Comparison of ENCODE assay signal across 16 cellular contexts in genomic region chr3:49266410-49267170, GRCh38. TPM values are rescaled to one million over a fixed set of nuclear protein-coding genes. Genes with fewer than 3 reads are reported as not detected.
DNase-seq lines count a peak whose midpoint lies in the region; ATAC-seq lines count a peak whose summit lies in the region.
"Had no signal": no experiment of that assay in that cellular context is flagged by ENCODE, and none has a peak within 500 bp of the region (broad histone marks: within the 10 kb centered on the region; RNA-seq: fewer than 3 reads in every experiment).

No MANE protein-coding gene starts in this region.

- no peaks in the 10 kb centered on the region for H3K4me1 Mint-ChIP-seq in activated CD4-positive, alpha-beta memory T cell treated with anti-CD3 and anti-CD28 coated beads for 36 hours (ENCODE audit: low read depth)
- H3K4me1 Mint-ChIP-seq: activated naive CD8-positive, alpha-beta T cell treated with anti-CD3 and anti-CD28 coated beads, Interleukin-2, amount 10 ng/mL, durations not matched to agents 7 days and 5 days had no signal

- ATAC-seq in Right ventricle myocardium inferior (peak; percentile 48), left ventricle myocardium superior (peak; percentile 39), sciatic nerve (peak; percentile 38)
- ATAC-seq: pancreas had no signal

- DNase-seq in Right ventricle myocardium inferior (ENCODE audit: missing footprints) (no peak), cardiac septum (ENCODE audit: low spot score) (no peak), left ventricle myocardium superior (no peak), sciatic nerve (ENCODE audit: low spot score) (no peak), RKO (ENCODE audit: low spot score) (no peak), T-helper 1 cell (no peak)
- DNase-seq in activated CD4-positive, alpha-beta memory T cell treated with anti-CD3 and anti-CD28 coated beads for 36 hours = no peak
- DNase-seq in activated effector memory CD4-positive, alpha-beta T cell treated with Interleukin-2 at 50 U/mL for 16 hours = no peak
- DNase-seq: activated CD4-positive, CD25-positive, alpha-beta regulatory T cell; activated CD8-positive, alpha-beta memory T cell treated with anti-CD3 and anti-CD28 coated beads, Interleukin-2, amount 50 U/mL, for 4 hours; activated naive CD8-positive, alpha-beta T cell treated with anti-CD3 and anti-CD28 coated beads, Interleukin-2, amount 10 ng/mL, durations not matched to agents 7 days and 5 days; mesendoderm; MV-4-11; NCI-H82; pancreas; stimulated activated naive CD4-positive, alpha-beta T cell had no signal

- peaks cover 4% of the 10 kb centered on the region for H3K36me3 Mint-ChIP-seq in activated CD4-positive, alpha-beta memory T cell treated with anti-CD3 and anti-CD28 coated beads for 36 hours

- no peak overlapping the region for H3K27ac Mint-ChIP-seq in activated CD4-positive, alpha-beta memory T cell treated with anti-CD3 and anti-CD28 coated beads for 36 hours
- H3K27ac Mint-ChIP-seq: activated naive CD8-positive, alpha-beta T cell treated with anti-CD3 and anti-CD28 coated beads, Interleukin-2, amount 10 ng/mL, durations not matched to agents 7 days and 5 days had no signal

- CTCF ChIA-PET in activated CD4-positive, alpha-beta memory T cell treated with anti-CD3 and anti-CD28 coated beads for 36 hours (lab: Charles Lee) = no interaction called here

- no peaks in the 10 kb centered on the region for H3K27me3 Mint-ChIP-seq in activated CD4-positive, alpha-beta memory T cell treated with anti-CD3 and anti-CD28 coated beads for 36 hours
- H3K27me3 Mint-ChIP-seq: activated naive CD8-positive, alpha-beta T cell treated with anti-CD3 and anti-CD28 coated beads, Interleukin-2, amount 10 ng/mL, durations not matched to agents 7 days and 5 days had no signal

- intact Hi-C loops in Right ventricle myocardium inferior (cut with DNase I) = no loop called here
- intact Hi-C loops in cardiac septum (cut with DNase I) = no loop called here
- intact Hi-C loops in left ventricle myocardium superior (cut with micrococcal nuclease) = no loop called here
- intact Hi-C loops in sciatic nerve (cut with DNase I) = no loop called here
- intact Hi-C loops in activated CD4-positive, alpha-beta memory T cell treated with anti-CD3 and anti-CD28 coated beads for 36 hours (cut with micrococcal nuclease) = no loop called here

- H3K9me3 Mint-ChIP-seq in activated CD4-positive, alpha-beta memory T cell treated with anti-CD3 and anti-CD28 coated beads for 36 hours = no peaks in the 10 kb centered on the region
- H3K9me3 Mint-ChIP-seq: activated naive CD8-positive, alpha-beta T cell treated with anti-CD3 and anti-CD28 coated beads, Interleukin-2, amount 10 ng/mL, durations not matched to agents 7 days and 5 days had no signal

- POLR2A ChIA-PET in activated CD4-positive, alpha-beta memory T cell treated with anti-CD3 and anti-CD28 coated beads for 36 hours (lab: Charles Lee) = no interaction called here

- H3K4me3 Mint-ChIP-seq in activated CD4-positive, alpha-beta memory T cell treated with anti-CD3 and anti-CD28 coated beads for 36 hours = no peak overlapping the region
- H3K4me3 Mint-ChIP-seq: activated naive CD8-positive, alpha-beta T cell treated with anti-CD3 and anti-CD28 coated beads, Interleukin-2, amount 10 ng/mL, durations not matched to agents 7 days and 5 days had no signal

RNA-seq across cellular contexts. Expression of gene C3orf62, which starts 10.4 kb away (rescaled TPM):
- total RNA-seq in Right ventricle myocardium inferior (2.1 TPM), cardiac septum (2.9 TPM), left ventricle myocardium superior (3.0 TPM), sciatic nerve (6.7 TPM)
- total RNA-seq in activated CD4-positive, alpha-beta memory T cell treated with anti-CD3 and anti-CD28 coated beads for 36 hours = 1 to 10 TPM; 2.8 to 3.0 TPM
